Comparison of ENCODE assay signal across 7 cellular contexts in genomic region chr22:46592390-46592872, GRCh38.
DNase-seq lines count a peak whose midpoint lies in the region; ATAC-seq and TF ChIP-seq lines count a peak whose summit lies in the region.

No MANE protein-coding gene starts in this region.

- H3K9me3 Mint-ChIP-seq in stimulated activated effector memory CD8-positive, alpha-beta T cell treated with anti-CD3 and anti-CD28 coated beads, Interleukin-12 subunit alpha, Interleukin-12 subunit beta, amount 100 ng/mL, for 72 hours: no peaks in the 10 kb centered on the region

- peak overlapping the region; percentile 14 for H3K4me3 ChIP-seq in MM.1S (ENCODE audit: low read length)

- H4K20me1 ChIP-seq in MM.1S (ENCODE audit: insufficient read depth, low read length): no peaks in the 10 kb centered on the region

- H3K27me3 ChIP-seq in MM.1S (replicated peaks; ENCODE audit: insufficient read depth, low read length): no peaks in the 10 kb centered on the region

- 0 out of 2 replicates have a peak, but pooled peaks cover 7% of the 10 kb centered on the region for H3F3A ChIP-seq in MM.1S (ENCODE audit: insufficient read depth, low read length)

- H3K9me3 ChIP-seq in MM.1S (replicated peaks; ENCODE audit: insufficient read depth, low read length): no peaks in the 10 kb centered on the region

- no peak for TF ChIP-seq CTCF in MM.1S (IDR thresholded peaks at IDR 0.05; ENCODE audit: low read length)

- peaks cover 18% of the 10 kb centered on the region for H3K4me1 ChIP-seq in MM.1S (ENCODE audit: low read length)

- H2AFZ ChIP-seq in MM.1S (ENCODE audit: low read length): peak overlapping the region; percentile 4; the same call in 1 of the 2 replicates

- H3K27ac ChIP-seq in MM.1S (ENCODE audit: low read length): peak overlapping the region; percentile 50; the same call in 1 of the 2 replicates

- H3K9me2 ChIP-seq in MM.1S (replicated peaks; ENCODE audit: insufficient read depth, low read length): no peaks in the 10 kb centered on the region

- H3K27ac Mint-ChIP-seq in stimulated activated effector memory CD8-positive, alpha-beta T cell treated with anti-CD3 and anti-CD28 coated beads, Interleukin-12 subunit alpha, Interleukin-12 subunit beta, amount 100 ng/mL, for 72 hours: peak overlapping the region; percentile 90

- peaks cover 54% of the 10 kb centered on the region for H3K4me1 Mint-ChIP-seq in stimulated activated effector memory CD8-positive, alpha-beta T cell treated with anti-CD3 and anti-CD28 coated beads, Interleukin-12 subunit alpha, Interleukin-12 subunit beta, amount 100 ng/mL, for 72 hours

- ATAC-seq in GM19395 (IDR thresholded peaks at IDR 0.05; ENCODE audit: unreplicated experiment): peak; percentile 47
- peak; percentile 89 for ATAC-seq in stimulated activated effector memory CD8-positive, alpha-beta T cell treated with anti-CD3 and anti-CD28 coated beads, Interleukin-12 subunit alpha, Interleukin-12 subunit beta, amount 100 ng/mL, for 72 hours
- no peak for ATAC-seq in HG03045 (IDR thresholded peaks at IDR 0.05; ENCODE audit: unreplicated experiment)
- no peak for ATAC-seq in GM18907 (IDR thresholded peaks at IDR 0.05; ENCODE audit: unreplicated experiment)

- H3K4me3 Mint-ChIP-seq in stimulated activated effector memory CD8-positive, alpha-beta T cell treated with anti-CD3 and anti-CD28 coated beads, Interleukin-12 subunit alpha, Interleukin-12 subunit beta, amount 100 ng/mL, for 72 hours: peak overlapping the region; percentile 67

- H3K36me3 Mint-ChIP-seq in stimulated activated effector memory CD8-positive, alpha-beta T cell treated with anti-CD3 and anti-CD28 coated beads, Interleukin-12 subunit alpha, Interleukin-12 subunit beta, amount 100 ng/mL, for 72 hours: peaks cover 10% of the 10 kb centered on the region

- DNase-seq in MM.1S (peak; percentile 56), kidney glomerular epithelial cell (lab: John Stamatoyannopoulos, UW) (peak; percentile 81)
- DNase-seq in activated naive CD4-positive, alpha-beta T cell treated with Interleukin-2 at 50 U/mL for 16 hours: peak; percentile 48
- DNase-seq in stimulated activated effector memory CD8-positive, alpha-beta T cell treated with anti-CD3 and anti-CD28 coated beads, Interleukin-12 subunit alpha, Interleukin-12 subunit beta, amount 100 ng/mL, for 72 hours (ENCODE audit: low spot score in 2 of 2): peak; percentile 48 to 80

- H3K36me3 ChIP-seq in MM.1S (replicated peaks; ENCODE audit: insufficient read depth, low read length): no peaks in the 10 kb centered on the region

- H3K4me2 ChIP-seq in MM.1S (ENCODE audit: low read depth, low read length): peak overlapping the region; percentile 49

- no peaks in the 10 kb centered on the region for H3K79me2 ChIP-seq in MM.1S (ENCODE audit: low read length)

- peak overlapping the region; percentile 43; the same call in 1 of the 2 replicates for H3K9ac ChIP-seq in MM.1S (ENCODE audit: low read length)

Comparison
In these comparisons a context has a peak if more than half of its experiments do, and no peak if none do; other contexts are left out.
1. ATAC-seq: peak in GM19395 (single experiment) and stimulated activated effector memory CD8-positive, alpha-beta T cell treated with anti-CD3 and anti-CD28 coated beads, Interleukin-12 subunit alpha, Interleukin-12 subunit beta, amount 100 ng/mL, for 72 hours (single experiment); none in HG03045 (single experiment) and GM18907 (single experiment).
2. Peak in every context shown above with its lines, with median percentiles within 50 percentile points of each other: DNase-seq.